ENCODE assay signal across 9 cellular contexts in genomic region chr4:168408620-168409019, GRCh38.
DNase-seq lines count a peak whose midpoint lies in the region; ATAC-seq and TF ChIP-seq lines count a peak whose summit lies in the region.
"Had no signal": no experiment of that assay in that cellular context is flagged by ENCODE, and none has a peak within 500 bp of the region (broad histone marks: within the 10 kb centered on the region; RNA-seq: fewer than 3 reads in every experiment).

No MANE protein-coding gene starts in this region.

- 13 to 51% methylated on average over 3 of the region's 3 CpGs for WGBS in sigmoid colon, 2 donors

- intact Hi-C loops in sigmoid colon (cut with DNase I), result loop anchor here (2.0 to 5.0 kb wide), 2 partner anchors 74 to 90 kb away; partner anchors contain the start of genes DDX60 and DDX60L

- H3K27ac ChIP-seq in sigmoid colon, result peak overlapping the region; percentile 70 to 86 (median 82)

- H3K27me3 ChIP-seq in sigmoid colon, result no peaks in the 10 kb centered on the region

- no peaks in the 10 kb centered on the region for H3K4me1 Mint-ChIP-seq in activated naive CD8-positive, alpha-beta T cell treated with anti-CD3 and anti-CD28 coated beads, Interleukin-2, amount 50 U/mL, for 24 hours

- peak in 2 of 4 donors; percentile 30 to 64 for TF ChIP-seq EP300 in sigmoid colon (IDR thresholded peaks at IDR 0.05)

- no peak for TF ChIP-seq POLR2A in sigmoid colon (IDR thresholded peaks at IDR 0.05)

- H3K4me1 ChIP-seq in sigmoid colon, result peaks cover 0 to 33% (median 21%) of the 10 kb centered on the region in 4 donors

- H3K27me3 Mint-ChIP-seq in activated naive CD8-positive, alpha-beta T cell treated with anti-CD3 and anti-CD28 coated beads, Interleukin-2, amount 50 U/mL, for 24 hours, result no peaks in the 10 kb centered on the region

- H3K9me3 ChIP-seq in sigmoid colon, result no peaks in the 10 kb centered on the region

- no peak overlapping the region for H3K4me3 ChIP-seq in sigmoid colon

- H3K36me3 ChIP-seq in sigmoid colon, result peaks cover 0 to 6% (median 0%) of the 10 kb centered on the region in 4 donors

- no peak overlapping the region for H3K27ac Mint-ChIP-seq in activated naive CD8-positive, alpha-beta T cell treated with anti-CD3 and anti-CD28 coated beads, Interleukin-2, amount 50 U/mL, for 24 hours

- H3K4me3 Mint-ChIP-seq in activated naive CD8-positive, alpha-beta T cell treated with anti-CD3 and anti-CD28 coated beads, Interleukin-2, amount 50 U/mL, for 24 hours, result no peak overlapping the region

- no peak for ATAC-seq in GM19452 (IDR thresholded peaks at IDR 0.05; ENCODE audit: unreplicated experiment)
- ATAC-seq in activated naive CD8-positive, alpha-beta T cell treated with anti-CD3 and anti-CD28 coated beads, Interleukin-2, amount 50 U/mL, for 24 hours, result no peak

- peak; percentile 78 for DNase-seq in GM03348 (ENCODE audit: low spot score)
- peak; percentile 17 for DNase-seq in NCI-H748 treated with DMSO at 0.1 percent for 48 hours (lab: John Stamatoyannopoulos, UW)
- DNase-seq in fibroblast of the conjunctiva (ENCODE audit: low read depth), result peak; percentile 78
- peak; percentile 91 for DNase-seq in sigmoid colon
- DNase-seq in 8988T, result no peak
- no peak for DNase-seq in activated naive CD8-positive, alpha-beta T cell treated with anti-CD3 and anti-CD28 coated beads, Interleukin-2, amount 50 U/mL, for 24 hours
- no peak for DNase-seq in stimulated activated CD4-positive, alpha-beta T cell treated with anti-CD3 and anti-CD28 coated beads, Interleukin-4, amount 100 ng/mL, for 4 hours
- DNase-seq: stimulated activated CD8-positive, alpha-beta memory T cell treated with anti-CD3 and anti-CD28 coated beads, Interleukin-4, amount 100 ng/mL, for 48 hours had no signal

- no peak for TF ChIP-seq CTCF in sigmoid colon (IDR thresholded peaks at IDR 0.05)

- peaks cover 7% of the 10 kb centered on the region for H3K36me3 Mint-ChIP-seq in activated naive CD8-positive, alpha-beta T cell treated with anti-CD3 and anti-CD28 coated beads, Interleukin-2, amount 50 U/mL, for 24 hours (ENCODE audit: low read depth)

- H3K9me3 Mint-ChIP-seq in activated naive CD8-positive, alpha-beta T cell treated with anti-CD3 and anti-CD28 coated beads, Interleukin-2, amount 50 U/mL, for 24 hours, result no peaks in the 10 kb centered on the region

Comparison
In these comparisons a context has a peak if more than half of its experiments do, and no peak if none do; other contexts are left out.
1. DNase-seq: peak in GM03348 (single experiment), NCI-H748 treated with DMSO at 0.1 percent for 48 hours (single experiment), fibroblast of the conjunctiva (single experiment) and sigmoid colon (single experiment); none in 8988T (single experiment), activated naive CD8-positive, alpha-beta T cell treated with anti-CD3 and anti-CD28 coated beads, Interleukin-2, amount 50 U/mL, for 24 hours (single experiment) and stimulated activated CD4-positive, alpha-beta T cell treated with anti-CD3 and anti-CD28 coated beads, Interleukin-4, amount 100 ng/mL, for 4 hours (0 of 2).